In the genomic region with DNA sequence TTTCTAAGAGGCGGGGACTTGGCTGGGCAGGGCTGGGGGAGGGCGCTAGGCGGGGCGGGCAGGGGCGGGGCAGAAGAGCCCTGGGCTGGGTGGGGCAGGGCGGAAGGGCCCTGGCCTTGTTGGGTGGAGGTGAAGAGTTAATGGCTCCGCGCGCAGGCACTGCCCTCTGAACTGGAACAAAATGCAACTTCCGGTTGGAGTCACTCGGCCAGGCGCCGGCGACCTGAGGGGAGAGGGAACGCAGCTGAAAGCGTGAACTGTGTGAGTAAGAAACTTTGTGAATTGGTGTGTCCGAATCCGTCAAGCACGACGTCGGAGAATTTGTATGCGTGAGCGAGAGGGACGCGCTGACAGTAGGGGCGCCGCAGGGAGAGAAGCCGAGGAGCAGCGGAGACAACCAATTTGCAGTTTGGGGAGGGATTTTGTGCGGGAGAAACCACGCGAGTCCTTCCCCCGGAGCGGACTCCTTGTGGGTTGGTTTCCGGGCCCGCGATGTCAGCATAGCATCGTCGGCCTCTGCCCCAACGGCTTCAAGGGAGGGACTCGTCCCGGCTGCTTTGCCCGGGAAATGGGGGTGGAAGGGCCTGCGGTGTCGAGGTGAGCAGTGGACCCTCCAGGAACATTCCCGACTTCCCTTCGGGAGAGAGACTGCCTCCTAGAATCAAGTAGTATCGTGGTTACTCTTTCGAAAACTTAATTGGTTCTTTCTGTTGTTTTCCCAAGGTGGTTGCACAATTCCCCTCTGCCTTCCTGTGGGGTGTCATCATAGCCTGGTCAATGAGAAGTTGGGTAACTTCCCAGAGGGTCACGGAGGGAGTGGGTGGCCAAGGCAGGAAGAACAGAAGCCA, we compare ENCODE assay signal across 8 cellular contexts. TPM values are rescaled to one million over a fixed set of nuclear protein-coding genes. Genes with fewer than 3 reads are reported as not detected.
DNase-seq lines count a peak whose midpoint lies in the region; ATAC-seq lines count a peak whose summit lies in the region.

A gene with protein sequence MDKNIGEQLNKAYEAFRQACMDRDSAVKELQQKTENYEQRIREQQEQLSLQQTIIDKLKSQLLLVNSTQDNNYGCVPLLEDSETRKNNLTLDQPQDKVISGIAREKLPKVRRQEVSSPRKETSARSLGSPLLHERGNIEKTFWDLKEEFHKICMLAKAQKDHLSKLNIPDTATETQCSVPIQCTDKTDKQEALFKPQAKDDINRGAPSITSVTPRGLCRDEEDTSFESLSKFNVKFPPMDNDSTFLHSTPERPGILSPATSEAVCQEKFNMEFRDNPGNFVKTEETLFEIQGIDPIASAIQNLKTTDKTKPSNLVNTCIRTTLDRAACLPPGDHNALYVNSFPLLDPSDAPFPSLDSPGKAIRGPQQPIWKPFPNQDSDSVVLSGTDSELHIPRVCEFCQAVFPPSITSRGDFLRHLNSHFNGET (plus strand): TSS at position 203 of the 848 bp plus-strand sequence. CDS start 19,235 bp downstream, outside the sequence.

- H3K27ac Mint-ChIP-seq in CD8-positive, alpha-beta memory T cell = peak within 1 kb of the TSS; percentile 92 to 100 (median 99)
- H3K27ac Mint-ChIP-seq in memory B cell = peak within 1 kb of the TSS; percentile 97

- H3K4me3 Mint-ChIP-seq in CD8-positive, alpha-beta memory T cell = peak within 1 kb of the TSS; percentile 96 to 100 (median 99)
- peak within 1 kb of the TSS; percentile 93 for H3K4me3 Mint-ChIP-seq in memory B cell

- no peaks in the 10 kb centered on the region for H3K27me3 Mint-ChIP-seq in CD8-positive, alpha-beta memory T cell
- no peaks in the 10 kb centered on the region for H3K27me3 Mint-ChIP-seq in memory B cell

- peaks cover 48 to 76% (median 74%) of the 10 kb centered on the region in 3 donors for H3K4me1 Mint-ChIP-seq in CD8-positive, alpha-beta memory T cell
- H3K4me1 Mint-ChIP-seq in memory B cell = peaks cover 37% of the 10 kb centered on the region

- H3K4me1 ChIP-seq in CD8-positive, alpha-beta memory T cell (ENCODE audit: insufficient read depth, low read length) = peaks cover 45% of the 10 kb centered on the region
- H3K4me1 ChIP-seq in effector memory CD4-positive, alpha-beta T cell (ENCODE audit: control insufficient read depth, insufficient read depth, low read length, poor library complexity, severe bottlenecking) = peaks cover 4% of the 10 kb centered on the region

- CTCF ChIA-PET in CD8-positive, alpha-beta memory T cell (lab: Charles Lee) = no interaction called here
- CTCF ChIA-PET in activated CD8-positive, alpha-beta memory T cell treated with anti-CD3 and anti-CD28 coated beads for 36 hours (lab: Charles Lee) = interaction anchor here (0.8 to 1.4 kb wide), 3 partner anchors 13 to 785 kb away, joined by 3 to 4 read pairs (median 3); no protein-coding TSS in a partner anchor

- no peaks in the 10 kb centered on the region for H3K36me3 ChIP-seq in CD8-positive, alpha-beta memory T cell (ENCODE audit: insufficient read depth, low read length)
- H3K36me3 ChIP-seq in effector memory CD4-positive, alpha-beta T cell (ENCODE audit: control insufficient read depth, insufficient read depth, low read length) = no peaks in the 10 kb centered on the region

- H3K4me3 ChIP-seq in CD8-positive, alpha-beta memory T cell (ENCODE audit: low read length) = peak within 1 kb of the TSS; percentile 91
- H3K4me3 ChIP-seq in effector memory CD4-positive, alpha-beta T cell (ENCODE audit: insufficient read depth, low read depth, low read length, poor library complexity, severe bottlenecking) = peak within 1 kb of the TSS; percentile 79

- POLR2A ChIA-PET in CD8-positive, alpha-beta memory T cell (lab: Charles Lee) = no interaction called here
- POLR2A ChIA-PET in activated CD8-positive, alpha-beta memory T cell treated with anti-CD3 and anti-CD28 coated beads for 36 hours (lab: Charles Lee) = interaction anchor here (1.4 kb wide), 1 partner anchor 22 kb away, joined by 3 read pairs; no protein-coding TSS in a partner anchor

- H3K27ac ChIP-seq in CD8-positive, alpha-beta memory T cell (ENCODE audit: low read depth, low read length) = peak within 1 kb of the TSS; percentile 90
- peak within 1 kb of the TSS; percentile 91 for H3K27ac ChIP-seq in effector memory CD4-positive, alpha-beta T cell (ENCODE audit: insufficient read depth, low read length, poor library complexity, severe bottlenecking)

- ATAC-seq in GM19467 (IDR thresholded peaks at IDR 0.05; ENCODE audit: unreplicated experiment) = peak; percentile 91
- ATAC-seq in memory B cell (ENCODE audit: low read depth) = peak; percentile 90

- peak; percentile 80 to 94 (median 86) for DNase-seq in CD8-positive, alpha-beta memory T cell
- DNase-seq in HS-27A (ENCODE audit: low read depth) = peak; percentile 71
- DNase-seq in NOMO-1 (lab: John Stamatoyannopoulos, UW; ENCODE audit: unreplicated experiment in 2 of 2) = peak; percentile 97 to 98
- peak; percentile 82 to 84 (median 83) for DNase-seq in effector memory CD4-positive, alpha-beta T cell
- DNase-seq in memory B cell (ENCODE audit: low spot score in 2 of 2) = peak; percentile 82 to 89
- DNase-seq in stimulated activated CD8-positive, alpha-beta memory T cell treated with anti-CD3 and anti-CD28 coated beads, Interleukin-12 subunit alpha, Interleukin-12 subunit beta, amount 100 ng/mL, for 24 hours (ENCODE audit: extremely low read depth) = peak; percentile 66

- no peaks in the 10 kb centered on the region for H3K27me3 ChIP-seq in CD8-positive, alpha-beta memory T cell (ENCODE audit: insufficient read depth, low read length, poor library complexity, severe bottlenecking)
- no peaks in the 10 kb centered on the region for H3K27me3 ChIP-seq in effector memory CD4-positive, alpha-beta T cell (replicated peaks; ENCODE audit: control insufficient read depth, insufficient read depth, low read length, poor library complexity, severe bottlenecking)

- H3K9me3 Mint-ChIP-seq in CD8-positive, alpha-beta memory T cell = no peaks in the 10 kb centered on the region
- H3K9me3 Mint-ChIP-seq in memory B cell = no peaks in the 10 kb centered on the region

- H3K9me3 ChIP-seq in CD8-positive, alpha-beta memory T cell (ENCODE audit: low read length) = no peaks in the 10 kb centered on the region
- no peaks in the 10 kb centered on the region for H3K9me3 ChIP-seq in effector memory CD4-positive, alpha-beta T cell (ENCODE audit: control insufficient read depth, low read length)

- H3K36me3 Mint-ChIP-seq in CD8-positive, alpha-beta memory T cell = peaks cover 0 to 31% (median 3%) of the 10 kb centered on the region in 3 donors
- peaks cover 24% of the 10 kb centered on the region for H3K36me3 Mint-ChIP-seq in memory B cell

RNA-seq across cellular contexts. Expression of the gene that starts here (rescaled TPM):
- total RNA-seq in CD8-positive, alpha-beta memory T cell = 10 to 100 TPM; 75.5 to 81.7 TPM
- polyA plus RNA-seq in CD8-positive, alpha-beta memory T cell = 70.8 TPM
- total RNA-seq in activated CD8-positive, alpha-beta memory T cell treated with anti-CD3 and anti-CD28 coated beads for 36 hours = 10 to 100 TPM; 70.3 to 73.5 TPM

Comparison
In these comparisons a context has a peak if more than half of its experiments do, and no peak if none do; other contexts are left out.
1. Peak in every context shown above with its lines: DNase-seq, ATAC-seq, H3K4me3 ChIP-seq and H3K27ac ChIP-seq.